8 cellular contexts compared by ENCODE assay signal in the genomic region with DNA sequence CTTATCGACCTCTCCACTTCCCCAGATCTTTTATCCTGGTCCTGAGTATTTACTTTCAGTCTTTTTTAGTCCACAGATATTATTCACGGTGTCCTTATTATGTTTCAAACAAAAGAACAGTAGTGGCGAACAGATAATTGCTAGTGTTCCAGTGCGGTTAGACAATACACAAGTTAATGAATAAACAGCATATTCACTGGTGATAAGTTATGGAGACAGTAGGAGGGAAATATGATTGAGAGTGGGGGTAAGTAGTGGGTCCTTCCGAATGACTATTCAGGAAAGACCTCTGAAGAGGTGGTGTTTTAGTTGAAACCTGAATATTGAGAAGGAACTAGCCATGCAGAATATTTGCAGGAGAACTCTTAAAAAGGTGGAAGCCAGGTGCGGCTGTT. TPM values are rescaled to one million over a fixed set of nuclear protein-coding genes. Genes with fewer than 3 reads are reported as not detected.
DNase-seq lines count a peak whose midpoint lies in the region; ATAC-seq and TF ChIP-seq lines count a peak whose summit lies in the region.

No MANE protein-coding gene starts in this region.

- H3K4me1 ChIP-seq in Peyer's patch: peaks cover 0 to 19% (median 0%) of the 10 kb centered on the region in 4 donors

- no peak for DNase-seq in stimulated activated naive CD8-positive, alpha-beta T cell treated with anti-CD3 and anti-CD28 coated beads, Interleukin-15, Interleukin-2, amounts not matched to agents 100 U/mL and 50 U/mL, for 24 hours
- no peak for DNase-seq in Peyer's patch
- DNase-seq in fibroblast of villous mesenchyme (ENCODE audit: low read depth): no peak
- DNase-seq in NCI-H446 (lab: John Stamatoyannopoulos, UW): no peak
- no peak for DNase-seq in NCI-H345 (lab: John Stamatoyannopoulos, UW)

- peak overlapping the region; percentile 87 to 97 (median 91) for H3K4me3 ChIP-seq in Peyer's patch
- peak overlapping the region; percentile 95 for H3K4me3 ChIP-seq in fibroblast of villous mesenchyme (ENCODE audit: low read depth, low read length)
- H3K4me3 ChIP-seq in skin epidermis: peak overlapping the region; percentile 79 to 96 (median 94)

- H3K27me3 ChIP-seq in Peyer's patch: no peaks in the 10 kb centered on the region

- H3K27ac Mint-ChIP-seq in stimulated activated naive CD8-positive, alpha-beta T cell treated with anti-CD3 and anti-CD28 coated beads, Interleukin-15, Interleukin-2, amounts not matched to agents 100 ng/mL and 50 ng/mL, for 24 hours: peak overlapping the region; percentile 76

- TF ChIP-seq CTCF in Peyer's patch (IDR thresholded peaks at IDR 0.05): no peak
- no peak for TF ChIP-seq CTCF in fibroblast of villous mesenchyme (IDR thresholded peaks at IDR 0.05; ENCODE audit: insufficient read depth, low read depth, low read length)

- no peaks in the 10 kb centered on the region for H3K36me3 Mint-ChIP-seq in stimulated activated naive CD8-positive, alpha-beta T cell treated with anti-CD3 and anti-CD28 coated beads, Interleukin-15, Interleukin-2, amounts not matched to agents 100 ng/mL and 50 ng/mL, for 24 hours (ENCODE audit: low read depth)

- H3K9me3 ChIP-seq in Peyer's patch: no peaks in the 10 kb centered on the region

- no peaks in the 10 kb centered on the region for H3K27me3 Mint-ChIP-seq in stimulated activated naive CD8-positive, alpha-beta T cell treated with anti-CD3 and anti-CD28 coated beads, Interleukin-15, Interleukin-2, amounts not matched to agents 100 ng/mL and 50 ng/mL, for 24 hours

- TF ChIP-seq POLR2A in Peyer's patch (IDR thresholded peaks at IDR 0.05): no peak

- no peaks in the 10 kb centered on the region for H3K9me3 Mint-ChIP-seq in stimulated activated naive CD8-positive, alpha-beta T cell treated with anti-CD3 and anti-CD28 coated beads, Interleukin-15, Interleukin-2, amounts not matched to agents 100 ng/mL and 50 ng/mL, for 24 hours

- peak overlapping the region; percentile 93 for H3K4me3 Mint-ChIP-seq in stimulated activated naive CD8-positive, alpha-beta T cell treated with anti-CD3 and anti-CD28 coated beads, Interleukin-15, Interleukin-2, amounts not matched to agents 100 ng/mL and 50 ng/mL, for 24 hours

- H3K36me3 ChIP-seq in Peyer's patch: peaks cover 0 to 2% (median 0%) of the 10 kb centered on the region in 3 donors

- peaks cover 46% of the 10 kb centered on the region for H3K4me1 Mint-ChIP-seq in stimulated activated naive CD8-positive, alpha-beta T cell treated with anti-CD3 and anti-CD28 coated beads, Interleukin-15, Interleukin-2, amounts not matched to agents 100 ng/mL and 50 ng/mL, for 24 hours (ENCODE audit: low read depth)

- ATAC-seq in stimulated activated naive CD8-positive, alpha-beta T cell treated with anti-CD3 and anti-CD28 coated beads, Interleukin-15, Interleukin-2, amounts not matched to agents 100 U/mL and 50 U/mL, for 24 hours: no peak
- ATAC-seq in HG03039 (IDR thresholded peaks at IDR 0.05; ENCODE audit: unreplicated experiment): no peak

- H3K27ac ChIP-seq in Peyer's patch (peak overlapping the region; percentile 86 to 90 (median 87)), skin epidermis (peak overlapping the region in 20 of 21 experiments; percentile 83 to 98 (median 94))

RNA-seq across cellular contexts. Expression of gene TMEM260, which starts 0.7 kb away (rescaled TPM):
- total RNA-seq in Peyer's patch: 10 to 100 TPM; 13.3 to 43.5 (median 24.5) TPM
- 13.5 and 19.9 TPM in 2 replicates for total RNA-seq in fibroblast of villous mesenchyme
